ENCODE assay signal across 7 cellular contexts in genomic region chr19:10404888-10405808, GRCh38. TPM values are rescaled to one million over a fixed set of nuclear protein-coding genes. Genes with fewer than 3 reads are reported as not detected.
A peak's percentile ranks its signal among the peaks of the same experiment; 100 is the strongest.
DNase-seq lines count a peak whose midpoint lies in the region; ATAC-seq, FAIRE-seq and TF ChIP-seq lines count a peak whose summit lies in the region.

No MANE protein-coding gene starts in this region.

- peaks cover 45% of the 10 kb centered on the region for H3K4me1 Mint-ChIP-seq in HFFc6 (ENCODE audit: low read depth)
- peaks cover 75% of the 10 kb centered on the region for H3K4me1 Mint-ChIP-seq in activated CD4-positive, alpha-beta memory T cell treated with anti-CD3 and anti-CD28 coated beads for 36 hours (ENCODE audit: low read depth)

- CTCF ChIA-PET in activated CD4-positive, alpha-beta memory T cell treated with anti-CD3 and anti-CD28 coated beads for 36 hours (lab: Charles Lee), result interaction anchor here (0.6 to 20.8 kb wide), 17 partner anchors 12 to 177 kb away, joined by 3 to 836 read pairs (median 5); partner anchors contain the start of genes ICAM1, ICAM5 and PDE4A

- intact Hi-C loops in activated CD4-positive, alpha-beta memory T cell treated with anti-CD3 and anti-CD28 coated beads for 36 hours (cut with micrococcal nuclease), result loop anchor here (2.0 kb wide), 1 partner anchor 20 kb away; no protein-coding TSS in a partner anchor

- FAIRE-seq in urothelium cell line (lab: Jason Lieb, UNC), result no peak

- H3K4me3 ChIP-seq in fibroblast of mammary gland (ENCODE audit: control insufficient read depth, low read depth, low read length), result peak overlapping the region; percentile 94

- TF ChIP-seq CTCF in HFFc6 (IDR thresholded peaks at IDR 0.05), result no peak
- no peak for TF ChIP-seq CTCF in fibroblast of mammary gland (conservative IDR thresholded peaks at IDR 0.05; ENCODE audit: control insufficient read depth, insufficient read depth, low read depth, low read length)

- no peaks in the 10 kb centered on the region for H3K9me3 Mint-ChIP-seq in HFFc6
- H3K9me3 Mint-ChIP-seq in activated CD4-positive, alpha-beta memory T cell treated with anti-CD3 and anti-CD28 coated beads for 36 hours, result no peaks in the 10 kb centered on the region

- H3K4me3 Mint-ChIP-seq in HFFc6, result peak overlapping the region; percentile 96
- H3K4me3 Mint-ChIP-seq in activated CD4-positive, alpha-beta memory T cell treated with anti-CD3 and anti-CD28 coated beads for 36 hours, result peak overlapping the region; percentile 89

- POLR2A ChIA-PET in activated CD4-positive, alpha-beta memory T cell treated with anti-CD3 and anti-CD28 coated beads for 36 hours (lab: Charles Lee), result interaction anchor here (1.1 to 3.7 kb wide), 8 partner anchors 9 to 134 kb away, joined by 4 to 22 read pairs (median 6); partner anchors contain the start of genes ICAM1 and TYK2

- no peak for DNase-seq in HFFc6
- DNase-seq in activated CD4-positive, alpha-beta memory T cell treated with anti-CD3 and anti-CD28 coated beads for 36 hours, result peak; percentile 84
- no peak for DNase-seq in fibroblast of mammary gland (ENCODE audit: low read depth)
- peak; percentile 52 to 57 for DNase-seq in stimulated activated CD8-positive, alpha-beta memory T cell treated with anti-CD3 and anti-CD28 coated beads, Interleukin-7, amount 100 ng/mL, for 4 hours (ENCODE audit: low read depth in 2 of 2)
- no peak for DNase-seq in NCI-H2196 (lab: John Stamatoyannopoulos, UW; ENCODE audit: unreplicated experiment)
- DNase-seq in urothelium cell line (ENCODE audit: low spot score), result no peak

- peaks cover 14% of the 10 kb centered on the region for H3K36me3 Mint-ChIP-seq in HFFc6 (ENCODE audit: low read depth)
- H3K36me3 Mint-ChIP-seq in activated CD4-positive, alpha-beta memory T cell treated with anti-CD3 and anti-CD28 coated beads for 36 hours, result peaks cover 17% of the 10 kb centered on the region

- peak overlapping the region; percentile 93 for H3K27ac Mint-ChIP-seq in HFFc6
- peak overlapping the region; percentile 91 for H3K27ac Mint-ChIP-seq in activated CD4-positive, alpha-beta memory T cell treated with anti-CD3 and anti-CD28 coated beads for 36 hours

- no peak for ATAC-seq in HG03159 (IDR thresholded peaks at IDR 0.05; ENCODE audit: unreplicated experiment)

- peaks cover 2% of the 10 kb centered on the region for H3K27me3 Mint-ChIP-seq in HFFc6 (ENCODE audit: insufficient read depth)
- H3K27me3 Mint-ChIP-seq in activated CD4-positive, alpha-beta memory T cell treated with anti-CD3 and anti-CD28 coated beads for 36 hours, result no peaks in the 10 kb centered on the region

RNA-seq across cellular contexts. Expression of gene CDC37, which starts 1.8 kb away (rescaled TPM):
- total RNA-seq in HFFc6 (2021; fragmentation: NEBNext Ultra II Directional; extraction: Animal tissue kit (Norgen Biotek cat#: 25700)), result 100 to 1,000 TPM; 222 to 280 (median 250) TPM
- 100 to 1,000 TPM; 189 to 207 TPM for total RNA-seq in activated CD4-positive, alpha-beta memory T cell treated with anti-CD3 and anti-CD28 coated beads for 36 hours

RNA-seq across cellular contexts. Expression of gene PDE4A, which starts 15.2 kb away (rescaled TPM):
- 10 to 100 TPM; 10.1 to 18.9 (median 10.8) TPM for total RNA-seq in HFFc6 (2021; fragmentation: NEBNext Ultra II Directional; extraction: Animal tissue kit (Norgen Biotek cat#: 25700))
- 10 to 100 TPM; 15.7 to 17.5 TPM for total RNA-seq in activated CD4-positive, alpha-beta memory T cell treated with anti-CD3 and anti-CD28 coated beads for 36 hours

RNA-seq across cellular contexts. Expression of gene TYK2, which starts 24.8 kb away (rescaled TPM):
- total RNA-seq in HFFc6 (2021; fragmentation: NEBNext Ultra II Directional; extraction: Animal tissue kit (Norgen Biotek cat#: 25700)), result 10 to 100 TPM; 67.9 to 82.3 (median 78.5) TPM
- 100 to 1,000 TPM; 168 to 186 TPM for total RNA-seq in activated CD4-positive, alpha-beta memory T cell treated with anti-CD3 and anti-CD28 coated beads for 36 hours

Comparison
In these comparisons a context has a peak if more than half of its experiments do, and no peak if none do; other contexts are left out.
1. DNase-seq: peak in activated CD4-positive, alpha-beta memory T cell treated with anti-CD3 and anti-CD28 coated beads for 36 hours (single experiment) and stimulated activated CD8-positive, alpha-beta memory T cell treated with anti-CD3 and anti-CD28 coated beads, Interleukin-7, amount 100 ng/mL, for 4 hours (2 of 2); none in HFFc6 (single experiment), fibroblast of mammary gland (single experiment), NCI-H2196 (single experiment) and urothelium cell line (single experiment).